1 cellular context compared by ENCODE assay signal in genomic region chr15:41354371-41354770, GRCh38.
A peak's percentile ranks its signal among the peaks of the same experiment; 100 is the strongest.
TF ChIP-seq lines count a peak whose summit lies in the region.

No MANE protein-coding gene starts in this region.

TF ChIP-seq in K562, 482 proteins besides CTCF, POLR2A, EP300 and RAD21:
- TF ChIP-seq POLR2B (IDR thresholded peaks at IDR 0.05; ENCODE audit: low read depth, partially characterized antibody): peak; percentile 36
- no peak for TF ChIP-seq ESRRB (CRISPR knock-in tag; IDR thresholded peaks at IDR 0.05; ENCODE audit: borderline replicate concordance)
- TF ChIP-seq PTBP1 (IDR thresholded peaks at IDR 0.05; ENCODE audit: low read depth, low read length): no peak
- TF ChIP-seq NEUROD1 (IDR thresholded peaks at IDR 0.05; ENCODE audit: borderline replicate concordance, low read depth, low read length, partially characterized antibody): no peak
